In genomic region chr6:112877134-112878100, GRCh38 we compare ENCODE assay signal across 10 cellular contexts.
A peak's percentile ranks its signal among the peaks of the same experiment; 100 is the strongest.
DNase-seq lines count a peak whose midpoint lies in the region; ATAC-seq, FAIRE-seq and TF ChIP-seq lines count a peak whose summit lies in the region.
"Had no signal": no experiment of that assay in that cellular context is flagged by ENCODE, and none has a peak within 500 bp of the region (broad histone marks: within the 10 kb centered on the region; RNA-seq: fewer than 3 reads in every experiment).

No MANE protein-coding gene starts in this region.

- no peaks in the 10 kb centered on the region for H4K20me1 ChIP-seq in IMR-90 (ENCODE audit: insufficient read depth, low read length)

- H3K4me3 ChIP-seq in A549 (no peak overlapping the region), IMR-90 (ENCODE audit: insufficient read depth, low read depth, low read length) (no peak overlapping the region), choroid plexus epithelial cell (ENCODE audit: low read depth, low read length) (no peak overlapping the region)

- H3K9me3 ChIP-seq in A549 (no peaks in the 10 kb centered on the region), IMR-90 (ENCODE audit: control insufficient read depth, insufficient read depth, low read length) (no peaks in the 10 kb centered on the region)
- H3K9me3 ChIP-seq: Caco-2 had no signal

- POLR2A ChIA-PET in A549 (lab: Yijun Ruan, JAX) (interaction anchor here (0.6 kb wide), 1 partner anchor 8 kb away, joined by 3 read pairs; no protein-coding TSS in a partner anchor), IMR-90 (lab: Charles Lee; ENCODE audit: unreplicated experiment) (no interaction called here)

- H3K9me1 ChIP-seq in IMR-90 (ENCODE audit: insufficient read depth, low read length): peaks cover 7% of the 10 kb centered on the region

- peak overlapping the region; percentile 98 for H4K91ac ChIP-seq in IMR-90 (ENCODE audit: insufficient read depth, low read depth, low read length)

- H3K4ac ChIP-seq in IMR-90 (ENCODE audit: low read depth, low read length): peak overlapping the region; percentile 99

- FAIRE-seq in A549 (lab: Jason Lieb, UNC): no peak

- H3K4me1 ChIP-seq in A549 (no peaks in the 10 kb centered on the region), IMR-90 (ENCODE audit: control insufficient read depth, insufficient read depth, low read length) (peaks cover 10% of the 10 kb centered on the region)

- TF ChIP-seq CTCF in A549 (IDR thresholded peaks at IDR 0.05) (no peak; the same call in 2 of the 3 replicates), IMR-90 (conservative IDR thresholded peaks at IDR 0.05; ENCODE audit: low read depth, low read length) (peak; percentile 35), choroid plexus epithelial cell (conservative IDR thresholded peaks at IDR 0.05; ENCODE audit: low read depth, low read length) (peak; percentile 44), GM13976 (IDR thresholded peaks at IDR 0.05; ENCODE audit: borderline replicate concordance, control extremely low read depth, extremely low read depth, insufficient read depth, missing control alignments) (no peak)

- no peak for TF ChIP-seq POLR2A in A549 (IDR thresholded peaks at IDR 0.05; ENCODE audit: low read length)
- no peak for TF ChIP-seq POLR2A in IMR-90 (IDR thresholded peaks at IDR 0.05; ENCODE audit: low read depth, low read length)

- H2AFZ ChIP-seq in IMR-90 (replicated peaks; ENCODE audit: low read length, poor library complexity): peak overlapping the region; percentile 25

- DNase-seq in A549 (ENCODE audit: low read depth in 1 of 2, low spot score in 1 of 2) (peak in 1 of 2 experiments; percentile 2), IMR-90 (peak; percentile 93), choroid plexus epithelial cell (ENCODE audit: low read depth) (peak; percentile 92), left kidney (ENCODE audit: low read depth, low spot score) (peak; percentile 67), GM13976 (ENCODE audit: low spot score) (no peak), NCI-H187 treated with DMSO at 0.1 percent for 48 hours (lab: John Stamatoyannopoulos, UW) (no peak)
- DNase-seq: Caco-2 had no signal

- dilution Hi-C loops in IMR-90 (cut with HindIII; ENCODE audit: low sequenced_read_pairs, unreplicated experiment): no loop called here

- no peaks in the 10 kb centered on the region for H3K79me1 ChIP-seq in IMR-90 (ENCODE audit: low read depth in 1 of 2, low read length in 2 of 2)

- H3K9ac ChIP-seq in IMR-90 (ENCODE audit: low read depth, low read length): peak overlapping the region; percentile 64; the same call in 1 of the 2 replicates

- peak overlapping the region; percentile 84 for H3K56ac ChIP-seq in IMR-90 (ENCODE audit: extremely low read depth, insufficient read depth, low read length)

- in situ Hi-C loops in IMR-90 (cut with MboI; ENCODE audit: low sequenced_read_pairs) (no loop called here), GM13976 (cut with MboI; ENCODE audit: low sequenced_read_pairs, unreplicated experiment) (no loop called here)

- H4K5ac ChIP-seq in IMR-90 (ENCODE audit: low read depth, low read length): peak overlapping the region; percentile 94

- peak overlapping the region; percentile 86 for H2BK5ac ChIP-seq in IMR-90 (ENCODE audit: low read depth, low read length, poor library complexity, severe bottlenecking)

- peak overlapping the region; percentile 99 for H3K18ac ChIP-seq in IMR-90 (ENCODE audit: low read depth, low read length)

- peak overlapping the region; percentile 97 for H3K14ac ChIP-seq in IMR-90 (replicated peaks; ENCODE audit: low read depth, low read length)

- peak overlapping the region; percentile 82; the same call in 2 of the 3 replicates for H2BK15ac ChIP-seq in IMR-90 (ENCODE audit: low read depth, low read length)

- peak overlapping the region; percentile 99 for H2BK120ac ChIP-seq in IMR-90 (ENCODE audit: low read depth, low read length)

- ATAC-seq in A549 (no peak), IMR-90 (ENCODE audit: low read depth) (peak; percentile 94), GM19397 (IDR thresholded peaks at IDR 0.05; ENCODE audit: unreplicated experiment) (no peak), GM19455 (IDR thresholded peaks at IDR 0.05; ENCODE audit: unreplicated experiment) (no peak)

- WGBS in A549 (ENCODE audit: missing lambda C conversion rate): 44% methylated on average over 4 of the region's 4 CpGs
- WGBS in IMR-90 (ENCODE audit: extremely low coverage in 2 of 2, insufficient read length in 1 of 2), 2 experiments: no CpG with 5 or more reads among the region's 4 CpGs

- H3K27me3 ChIP-seq in IMR-90 (ENCODE audit: control insufficient read depth, insufficient read depth, low read length): no peaks in the 10 kb centered on the region

- H3K36me3 ChIP-seq in IMR-90 (ENCODE audit: control insufficient read depth, insufficient read depth, low read length): no peaks in the 10 kb centered on the region

- peak overlapping the region; percentile 99 for H2BK20ac ChIP-seq in IMR-90 (ENCODE audit: low read depth, low read length)

- no TSS peak for BruUV-seq in IMR-90 (replicated peaks; lab: Mats Ljungman, UMichigan)

- H4K8ac ChIP-seq in IMR-90 (ENCODE audit: low read depth in 2 of 2, low read length in 2 of 2): peak overlapping the region; percentile 78 to 96

- intact Hi-C loops in IMR-90 (cut with micrococcal nuclease): loop anchor here (2.0 to 5.0 kb wide), 3 partner anchors 35 to 981 kb away; no protein-coding TSS in a partner anchor

- H3K4me2 ChIP-seq in A549: no peak overlapping the region
- H3K4me2 ChIP-seq in IMR-90 (ENCODE audit: low read depth, low read length): peak overlapping the region; percentile 71

- TF ChIP-seq EP300 in A549 (IDR thresholded peaks at IDR 0.05): no peak

- peak overlapping the region; percentile 92 for H3K23ac ChIP-seq in IMR-90 (ENCODE audit: low read depth, low read length)

- TF ChIP-seq RAD21 in A549 (conservative IDR thresholded peaks at IDR 0.05 in 1 of 2, IDR thresholded peaks at IDR 0.05 in 1 of 2): peak; percentile 17 to 28; a peak in 1 of 5 replicates
- peak; percentile 25 for TF ChIP-seq RAD21 in IMR-90 (IDR thresholded peaks at IDR 0.05; ENCODE audit: low read length)

- H3K27ac ChIP-seq in A549: no peak overlapping the region
- peak overlapping the region; percentile 79 for H3K27ac ChIP-seq in IMR-90 (ENCODE audit: insufficient read depth, low read length)
- H3K27ac ChIP-seq: epithelial cell of prostate had no signal

- no peak overlapping the region for H2AK9ac ChIP-seq in IMR-90 (replicated peaks; ENCODE audit: low read depth, low read length, poor library complexity)

- CTCF ChIA-PET in A549 (lab: Yijun Ruan, JAX): interaction anchor here (0.5 to 1.1 kb wide), 2 partner anchors 201 to 983 kb away, joined by 3 read pairs; no protein-coding TSS in a partner anchor
- CTCF ChIA-PET in IMR-90 (lab: Yijun Ruan, JAX): interaction anchor here (0.6 to 1.1 kb wide), 8 partner anchors 68 to 1942 kb away, joined by 3 to 10 read pairs (median 4); no protein-coding TSS in a partner anchor

- H2AK5ac ChIP-seq in IMR-90 (ENCODE audit: low read depth, low read length): peak overlapping the region; percentile 94

TF ChIP-seq in A549, 52 proteins besides CTCF, POLR2A, EP300 and RAD21:
- TF ChIP-seq ZNF302 (CRISPR knock-in tag; IDR thresholded peaks at IDR 0.05) (no peak), NFE2L2 (conservative IDR thresholded peaks at IDR 0.05; ENCODE audit: low read length) (no peak), ZC3H11A (IDR thresholded peaks at IDR 0.05) (no peak), TP53 (CRISPR knock-in tag; IDR thresholded peaks at IDR 0.05) (no peak), RCOR1 (IDR thresholded peaks at IDR 0.05; ENCODE audit: low read depth, low read length) (no peak)

TF ChIP-seq in IMR-90, 13 proteins besides CTCF, POLR2A, EP300 and RAD21:
- TF ChIP-seq RCOR1 (IDR thresholded peaks at IDR 0.05; ENCODE audit: insufficient replicate concordance, low read length) (no peak), FOS (IDR thresholded peaks at IDR 0.05; ENCODE audit: low read depth, low read length) (no peak), SMC3 (IDR thresholded peaks at IDR 0.05; ENCODE audit: low read depth, low read length) (peak; percentile 10; the same call in 1 of the 2 replicates)

Comparison
In these comparisons a context has a peak if more than half of its experiments do, and no peak if none do; other contexts are left out.
1. DNase-seq: peak in IMR-90 (single experiment), choroid plexus epithelial cell (single experiment) and left kidney (single experiment); none in GM13976 (single experiment) and NCI-H187 treated with DMSO at 0.1 percent for 48 hours (single experiment).
2. CTCF ChIP-seq: peak in IMR-90 (single experiment) and choroid plexus epithelial cell (single experiment); none in A549 (single experiment) and GM13976 (single experiment).